In the genomic region with DNA sequence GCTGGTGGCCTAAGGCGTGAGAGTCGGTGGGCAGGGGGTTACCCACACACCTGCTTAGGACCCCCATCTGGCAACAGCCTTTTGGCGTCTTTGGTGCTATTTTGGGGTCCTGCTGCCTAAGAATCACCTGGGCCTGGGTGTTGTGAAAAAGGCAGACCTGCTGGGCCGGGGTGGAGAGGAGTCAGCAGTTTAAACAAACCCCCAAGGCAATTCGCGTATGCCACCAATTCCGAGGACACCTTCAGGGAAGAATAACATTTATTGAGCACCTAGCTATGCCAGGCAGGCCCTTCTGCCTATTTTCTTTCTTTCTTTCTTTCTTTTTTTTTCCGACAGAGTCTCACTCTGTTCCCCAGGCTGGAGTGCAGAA, we compare ENCODE assay signal across 1 cellular context.
TF ChIP-seq lines count a peak whose summit lies in the region.

No MANE protein-coding gene starts in this region.

TF ChIP-seq in HepG2, 621 proteins besides CTCF, POLR2A, EP300 and RAD21 (continued from another document and continues in another):
- TF ChIP-seq, protein P1, sequence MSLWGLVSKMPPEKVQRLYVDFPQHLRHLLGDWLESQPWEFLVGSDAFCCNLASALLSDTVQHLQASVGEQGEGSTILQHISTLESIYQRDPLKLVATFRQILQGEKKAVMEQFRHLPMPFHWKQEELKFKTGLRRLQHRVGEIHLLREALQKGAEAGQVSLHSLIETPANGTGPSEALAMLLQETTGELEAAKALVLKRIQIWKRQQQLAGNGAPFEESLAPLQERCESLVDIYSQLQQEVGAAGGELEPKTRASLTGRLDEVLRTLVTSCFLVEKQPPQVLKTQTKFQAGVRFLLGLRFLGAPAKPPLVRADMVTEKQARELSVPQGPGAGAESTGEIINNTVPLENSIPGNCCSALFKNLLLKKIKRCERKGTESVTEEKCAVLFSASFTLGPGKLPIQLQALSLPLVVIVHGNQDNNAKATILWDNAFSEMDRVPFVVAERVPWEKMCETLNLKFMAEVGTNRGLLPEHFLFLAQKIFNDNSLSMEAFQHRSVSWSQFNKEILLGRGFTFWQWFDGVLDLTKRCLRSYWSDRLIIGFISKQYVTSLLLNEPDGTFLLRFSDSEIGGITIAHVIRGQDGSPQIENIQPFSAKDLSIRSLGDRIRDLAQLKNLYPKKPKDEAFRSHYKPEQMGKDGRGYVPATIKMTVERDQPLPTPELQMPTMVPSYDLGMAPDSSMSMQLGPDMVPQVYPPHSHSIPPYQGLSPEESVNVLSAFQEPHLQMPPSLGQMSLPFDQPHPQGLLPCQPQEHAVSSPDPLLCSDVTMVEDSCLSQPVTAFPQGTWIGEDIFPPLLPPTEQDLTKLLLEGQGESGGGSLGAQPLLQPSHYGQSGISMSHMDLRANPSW (CRISPR knock-in tag; IDR thresholded peaks at IDR 0.05; ENCODE audit: borderline replicate concordance): peak; percentile 27; the same call in 1 of the 2 replicates
- TF ChIP-seq, protein P2, sequence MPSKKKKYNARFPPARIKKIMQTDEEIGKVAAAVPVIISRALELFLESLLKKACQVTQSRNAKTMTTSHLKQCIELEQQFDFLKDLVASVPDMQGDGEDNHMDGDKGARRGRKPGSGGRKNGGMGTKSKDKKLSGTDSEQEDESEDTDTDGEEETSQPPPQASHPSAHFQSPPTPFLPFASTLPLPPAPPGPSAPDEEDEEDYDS (CRISPR knock-in tag; IDR thresholded peaks at IDR 0.05): no peak; the same call in 1 of the 2 replicates
- TF ChIP-seq PHF21A (CRISPR knock-in tag; IDR thresholded peaks at IDR 0.05) (peak; percentile 72; the same call in 1 of the 2 replicates), TBX2 (CRISPR knock-in tag; IDR thresholded peaks at IDR 0.05; ENCODE audit: borderline replicate concordance) (peak; percentile 27; the same call in 1 of the 2 replicates), ATF7 (IDR thresholded peaks at IDR 0.05) (no peak), ATF7 (CRISPR knock-in tag; IDR thresholded peaks at IDR 0.05) (no peak), FOXC1 (CRISPR knock-in tag; IDR thresholded peaks at IDR 0.05; ENCODE audit: borderline replicate concordance) (0 out of 2 replicates have a peak, but pooled peaks have one; percentile 59), ZFY (CRISPR knock-in tag; IDR thresholded peaks at IDR 0.05) (peak; percentile 7; the same call in 1 of the 2 replicates), ZNF619 (CRISPR knock-in tag; IDR thresholded peaks at IDR 0.05) (0 out of 2 replicates have a peak, but pooled peaks have one; percentile 6), ZNF350 (CRISPR knock-in tag; IDR thresholded peaks at IDR 0.05; ENCODE audit: borderline replicate concordance, low read depth) (no peak), RXRB (CRISPR knock-in tag; IDR thresholded peaks at IDR 0.05; ENCODE audit: borderline replicate concordance) (0 out of 2 replicates have a peak, but pooled peaks have one; percentile 2), HNRNPUL1 (IDR thresholded peaks at IDR 0.05; ENCODE audit: low read depth, low read length) (no peak), HNRNPLL (IDR thresholded peaks at IDR 0.05; ENCODE audit: low read depth, low read length, poor library complexity, severe bottlenecking) (peak; percentile 23), KAT7 (CRISPR knock-in tag; IDR thresholded peaks at IDR 0.05; ENCODE audit: borderline replicate concordance) (0 out of 2 replicates have a peak, but pooled peaks have one; percentile 15), TEAD3 (CRISPR knock-in tag; optimal IDR thresholded peaks at IDR 0.05; ENCODE audit: borderline replicate concordance) (peak; percentile 9), SRSF1 (optimal IDR thresholded peaks at IDR 0.05; ENCODE audit: low read depth, low read length) (peak; percentile 10), ZNF788 (CRISPR knock-in tag; IDR thresholded peaks at IDR 0.05; ENCODE audit: borderline replicate concordance) (0 out of 2 replicates have a peak, but pooled peaks have one; percentile 20), JUND (CRISPR knock-in tag; IDR thresholded peaks at IDR 0.05) (no peak), HOXA3 (CRISPR knock-in tag; IDR thresholded peaks at IDR 0.05) (peak; percentile 13; the same call in 1 of the 2 replicates), CBX2 (IDR thresholded peaks at IDR 0.05; ENCODE audit: low read depth, low read length) (0 out of 2 replicates have a peak, but pooled peaks have one; percentile 60), CBX2 (CRISPR knock-in tag; IDR thresholded peaks at IDR 0.05; ENCODE audit: low read depth) (no peak), GLI4 (CRISPR knock-in tag; IDR thresholded peaks at IDR 0.05; ENCODE audit: borderline replicate concordance) (0 out of 2 replicates have a peak, but pooled peaks have one; percentile 8), ZFP82 (CRISPR knock-in tag; IDR thresholded peaks at IDR 0.05; ENCODE audit: borderline replicate concordance) (no peak), SRSF4 (IDR thresholded peaks at IDR 0.05; ENCODE audit: low read depth, low read length, poor library complexity, severe bottlenecking) (no peak), ZNF230 (CRISPR knock-in tag; IDR thresholded peaks at IDR 0.05) (no peak), SALL2 (CRISPR knock-in tag; IDR thresholded peaks at IDR 0.05) (no peak), ZNF652 (CRISPR knock-in tag; IDR thresholded peaks at IDR 0.05; ENCODE audit: borderline replicate concordance, low read depth) (0 out of 2 replicates have a peak, but pooled peaks have one; percentile 5), HMG20A (CRISPR knock-in tag; IDR thresholded peaks at IDR 0.05; ENCODE audit: borderline replicate concordance) (no peak; the same call in 1 of the 2 replicates), AGO2 (optimal IDR thresholded peaks at IDR 0.05; ENCODE audit: low read depth, low read length) (peak; percentile 6), ZNF225 (CRISPR knock-in tag; IDR thresholded peaks at IDR 0.05) (0 out of 2 replicates have a peak, but pooled peaks have one; percentile 35), MED1 (CRISPR knock-in tag; IDR thresholded peaks at IDR 0.05) (no peak), DPF2 (CRISPR knock-in tag; IDR thresholded peaks at IDR 0.05; ENCODE audit: borderline replicate concordance, low read depth) (no peak; the same call in 1 of the 2 replicates), ARHGAP35 (CRISPR knock-in tag; IDR thresholded peaks at IDR 0.05; ENCODE audit: borderline replicate concordance) (0 out of 2 replicates have a peak, but pooled peaks have one; percentile 11), ISL2 (CRISPR knock-in tag; IDR thresholded peaks at IDR 0.05) (no peak)
- TF ChIP-seq, protein P3, sequence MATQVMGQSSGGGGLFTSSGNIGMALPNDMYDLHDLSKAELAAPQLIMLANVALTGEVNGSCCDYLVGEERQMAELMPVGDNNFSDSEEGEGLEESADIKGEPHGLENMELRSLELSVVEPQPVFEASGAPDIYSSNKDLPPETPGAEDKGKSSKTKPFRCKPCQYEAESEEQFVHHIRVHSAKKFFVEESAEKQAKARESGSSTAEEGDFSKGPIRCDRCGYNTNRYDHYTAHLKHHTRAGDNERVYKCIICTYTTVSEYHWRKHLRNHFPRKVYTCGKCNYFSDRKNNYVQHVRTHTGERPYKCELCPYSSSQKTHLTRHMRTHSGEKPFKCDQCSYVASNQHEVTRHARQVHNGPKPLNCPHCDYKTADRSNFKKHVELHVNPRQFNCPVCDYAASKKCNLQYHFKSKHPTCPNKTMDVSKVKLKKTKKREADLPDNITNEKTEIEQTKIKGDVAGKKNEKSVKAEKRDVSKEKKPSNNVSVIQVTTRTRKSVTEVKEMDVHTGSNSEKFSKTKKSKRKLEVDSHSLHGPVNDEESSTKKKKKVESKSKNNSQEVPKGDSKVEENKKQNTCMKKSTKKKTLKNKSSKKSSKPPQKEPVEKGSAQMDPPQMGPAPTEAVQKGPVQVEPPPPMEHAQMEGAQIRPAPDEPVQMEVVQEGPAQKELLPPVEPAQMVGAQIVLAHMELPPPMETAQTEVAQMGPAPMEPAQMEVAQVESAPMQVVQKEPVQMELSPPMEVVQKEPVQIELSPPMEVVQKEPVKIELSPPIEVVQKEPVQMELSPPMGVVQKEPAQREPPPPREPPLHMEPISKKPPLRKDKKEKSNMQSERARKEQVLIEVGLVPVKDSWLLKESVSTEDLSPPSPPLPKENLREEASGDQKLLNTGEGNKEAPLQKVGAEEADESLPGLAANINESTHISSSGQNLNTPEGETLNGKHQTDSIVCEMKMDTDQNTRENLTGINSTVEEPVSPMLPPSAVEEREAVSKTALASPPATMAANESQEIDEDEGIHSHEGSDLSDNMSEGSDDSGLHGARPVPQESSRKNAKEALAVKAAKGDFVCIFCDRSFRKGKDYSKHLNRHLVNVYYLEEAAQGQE (IDR thresholded peaks at IDR 0.05; ENCODE audit: borderline replicate concordance in 1 of 2, low read depth in 1 of 2, low read length in 2 of 2): no peak
- TF ChIP-seq, protein P4, sequence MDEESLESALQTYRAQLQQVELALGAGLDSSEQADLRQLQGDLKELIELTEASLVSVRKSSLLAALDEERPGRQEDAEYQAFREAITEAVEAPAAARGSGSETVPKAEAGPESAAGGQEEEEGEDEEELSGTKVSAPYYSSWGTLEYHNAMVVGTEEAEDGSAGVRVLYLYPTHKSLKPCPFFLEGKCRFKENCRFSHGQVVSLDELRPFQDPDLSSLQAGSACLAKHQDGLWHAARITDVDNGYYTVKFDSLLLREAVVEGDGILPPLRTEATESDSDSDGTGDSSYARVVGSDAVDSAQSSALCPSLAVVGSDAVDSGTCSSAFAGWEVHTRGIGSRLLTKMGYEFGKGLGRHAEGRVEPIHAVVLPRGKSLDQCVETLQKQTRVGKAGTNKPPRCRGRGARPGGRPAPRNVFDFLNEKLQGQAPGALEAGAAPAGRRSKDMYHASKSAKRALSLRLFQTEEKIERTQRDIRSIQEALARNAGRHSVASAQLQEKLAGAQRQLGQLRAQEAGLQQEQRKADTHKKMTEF (CRISPR knock-in tag; IDR thresholded peaks at IDR 0.05): 0 out of 2 replicates have a peak, but pooled peaks have one; percentile 15
- TF ChIP-seq, protein P5, sequence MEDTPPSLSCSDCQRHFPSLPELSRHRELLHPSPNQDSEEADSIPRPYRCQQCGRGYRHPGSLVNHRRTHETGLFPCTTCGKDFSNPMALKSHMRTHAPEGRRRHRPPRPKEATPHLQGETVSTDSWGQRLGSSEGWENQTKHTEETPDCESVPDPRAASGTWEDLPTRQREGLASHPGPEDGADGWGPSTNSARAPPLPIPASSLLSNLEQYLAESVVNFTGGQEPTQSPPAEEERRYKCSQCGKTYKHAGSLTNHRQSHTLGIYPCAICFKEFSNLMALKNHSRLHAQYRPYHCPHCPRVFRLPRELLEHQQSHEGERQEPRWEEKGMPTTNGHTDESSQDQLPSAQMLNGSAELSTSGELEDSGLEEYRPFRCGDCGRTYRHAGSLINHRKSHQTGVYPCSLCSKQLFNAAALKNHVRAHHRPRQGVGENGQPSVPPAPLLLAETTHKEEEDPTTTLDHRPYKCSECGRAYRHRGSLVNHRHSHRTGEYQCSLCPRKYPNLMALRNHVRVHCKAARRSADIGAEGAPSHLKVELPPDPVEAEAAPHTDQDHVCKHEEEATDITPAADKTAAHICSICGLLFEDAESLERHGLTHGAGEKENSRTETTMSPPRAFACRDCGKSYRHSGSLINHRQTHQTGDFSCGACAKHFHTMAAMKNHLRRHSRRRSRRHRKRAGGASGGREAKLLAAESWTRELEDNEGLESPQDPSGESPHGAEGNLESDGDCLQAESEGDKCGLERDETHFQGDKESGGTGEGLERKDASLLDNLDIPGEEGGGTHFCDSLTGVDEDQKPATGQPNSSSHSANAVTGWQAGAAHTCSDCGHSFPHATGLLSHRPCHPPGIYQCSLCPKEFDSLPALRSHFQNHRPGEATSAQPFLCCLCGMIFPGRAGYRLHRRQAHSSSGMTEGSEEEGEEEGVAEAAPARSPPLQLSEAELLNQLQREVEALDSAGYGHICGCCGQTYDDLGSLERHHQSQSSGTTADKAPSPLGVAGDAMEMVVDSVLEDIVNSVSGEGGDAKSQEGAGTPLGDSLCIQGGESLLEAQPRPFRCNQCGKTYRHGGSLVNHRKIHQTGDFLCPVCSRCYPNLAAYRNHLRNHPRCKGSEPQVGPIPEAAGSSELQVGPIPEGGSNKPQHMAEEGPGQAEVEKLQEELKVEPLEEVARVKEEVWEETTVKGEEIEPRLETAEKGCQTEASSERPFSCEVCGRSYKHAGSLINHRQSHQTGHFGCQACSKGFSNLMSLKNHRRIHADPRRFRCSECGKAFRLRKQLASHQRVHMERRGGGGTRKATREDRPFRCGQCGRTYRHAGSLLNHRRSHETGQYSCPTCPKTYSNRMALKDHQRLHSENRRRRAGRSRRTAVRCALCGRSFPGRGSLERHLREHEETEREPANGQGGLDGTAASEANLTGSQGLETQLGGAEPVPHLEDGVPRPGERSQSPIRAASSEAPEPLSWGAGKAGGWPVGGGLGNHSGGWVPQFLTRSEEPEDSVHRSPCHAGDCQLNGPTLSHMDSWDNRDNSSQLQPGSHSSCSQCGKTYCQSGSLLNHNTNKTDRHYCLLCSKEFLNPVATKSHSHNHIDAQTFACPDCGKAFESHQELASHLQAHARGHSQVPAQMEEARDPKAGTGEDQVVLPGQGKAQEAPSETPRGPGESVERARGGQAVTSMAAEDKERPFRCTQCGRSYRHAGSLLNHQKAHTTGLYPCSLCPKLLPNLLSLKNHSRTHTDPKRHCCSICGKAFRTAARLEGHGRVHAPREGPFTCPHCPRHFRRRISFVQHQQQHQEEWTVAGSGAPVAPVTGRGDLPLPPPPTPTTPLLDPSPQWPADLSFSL (CRISPR knock-in tag; IDR thresholded peaks at IDR 0.05): peak; percentile 10; the same call in 1 of the 2 replicates
- TF ChIP-seq, protein P6, sequence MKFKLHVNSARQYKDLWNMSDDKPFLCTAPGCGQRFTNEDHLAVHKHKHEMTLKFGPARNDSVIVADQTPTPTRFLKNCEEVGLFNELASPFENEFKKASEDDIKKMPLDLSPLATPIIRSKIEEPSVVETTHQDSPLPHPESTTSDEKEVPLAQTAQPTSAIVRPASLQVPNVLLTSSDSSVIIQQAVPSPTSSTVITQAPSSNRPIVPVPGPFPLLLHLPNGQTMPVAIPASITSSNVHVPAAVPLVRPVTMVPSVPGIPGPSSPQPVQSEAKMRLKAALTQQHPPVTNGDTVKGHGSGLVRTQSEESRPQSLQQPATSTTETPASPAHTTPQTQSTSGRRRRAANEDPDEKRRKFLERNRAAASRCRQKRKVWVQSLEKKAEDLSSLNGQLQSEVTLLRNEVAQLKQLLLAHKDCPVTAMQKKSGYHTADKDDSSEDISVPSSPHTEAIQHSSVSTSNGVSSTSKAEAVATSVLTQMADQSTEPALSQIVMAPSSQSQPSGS (CRISPR knock-in tag; IDR thresholded peaks at IDR 0.05): peak; percentile 17; the same call in 1 of the 2 replicates
- TF ChIP-seq, protein P7, sequence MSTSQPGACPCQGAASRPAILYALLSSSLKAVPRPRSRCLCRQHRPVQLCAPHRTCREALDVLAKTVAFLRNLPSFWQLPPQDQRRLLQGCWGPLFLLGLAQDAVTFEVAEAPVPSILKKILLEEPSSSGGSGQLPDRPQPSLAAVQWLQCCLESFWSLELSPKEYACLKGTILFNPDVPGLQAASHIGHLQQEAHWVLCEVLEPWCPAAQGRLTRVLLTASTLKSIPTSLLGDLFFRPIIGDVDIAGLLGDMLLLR (CRISPR knock-in tag; IDR thresholded peaks at IDR 0.05): 0 out of 2 replicates have a peak, but pooled peaks have one; percentile 1
